Comparison of ENCODE assay signal across 11 cellular contexts in the genomic region with DNA sequence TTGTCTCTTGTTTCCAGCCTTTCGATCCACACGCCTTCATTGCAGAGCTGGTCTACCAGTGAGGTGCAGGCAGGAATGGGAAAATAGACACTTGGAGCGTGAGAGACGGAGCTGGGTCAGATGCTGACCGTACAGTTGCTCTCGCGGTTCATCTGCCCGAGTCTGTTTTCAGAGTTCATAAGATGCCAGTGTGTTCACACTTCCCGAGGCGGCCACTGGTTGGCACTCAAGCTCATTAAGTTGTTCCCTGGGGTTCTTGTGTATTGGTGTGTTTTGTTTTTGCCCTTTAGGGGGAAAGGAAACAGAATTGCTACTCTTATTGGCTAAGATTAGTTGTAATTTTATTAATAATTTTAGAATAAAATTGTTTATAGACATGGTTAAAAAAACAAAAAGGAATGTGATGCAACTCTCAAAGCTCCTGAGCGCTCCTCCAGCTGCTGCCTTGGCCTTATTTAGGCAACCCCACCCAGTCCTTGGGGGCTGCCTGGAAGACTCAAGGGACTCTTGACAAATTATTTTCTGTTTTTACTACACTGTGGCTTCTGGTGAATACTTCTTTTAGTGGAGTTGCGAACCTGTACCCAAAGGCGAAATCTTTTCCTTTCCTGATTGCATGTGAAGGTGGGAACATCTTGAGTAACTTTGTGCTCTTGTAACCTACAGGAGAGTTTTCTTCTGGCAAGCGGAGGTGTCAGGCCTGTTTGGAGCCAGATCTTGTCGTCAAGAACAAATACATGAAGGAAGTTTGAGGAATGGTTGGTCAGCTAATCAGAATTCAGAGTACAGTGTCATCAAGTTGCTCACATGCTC.
DNase-seq lines count a peak whose midpoint lies in the region; TF ChIP-seq lines count a peak whose summit lies in the region.
"Had no signal": no experiment of that assay in that cellular context is flagged by ENCODE, and none has a peak within 500 bp of the region (broad histone marks: within the 10 kb centered on the region; RNA-seq: fewer than 3 reads in every experiment).

No MANE protein-coding gene starts in this region.

- no peaks in the 10 kb centered on the region for H3K36me3 ChIP-seq in liver (ENCODE audit: control insufficient read depth in 4 of 4, insufficient read depth in 3 of 4, low read depth in 1 of 4, low read length in 3 of 4)

- no peak overlapping the region for H3K27ac Mint-ChIP-seq in immature natural killer cell
- H3K27ac Mint-ChIP-seq: activated B cell treated with CpG ODN at 0.5 μM for 24 hours; natural killer cell treated with Interleukin-12 subunit alpha and Interleukin-12 subunit beta and Interleukin-15 and Interleukin-18, amount 100 ng/mL, for 72 hours; stimulated activated memory B cell treated with anti-CD40 and anti-IgM and Interleukin-4, amounts not matched to agents 10 μg/mL and 1 μg/mL and 100 μg/mL, for 72 hours had no signal

- WGBS in liver = 72% methylated on average over 15 of the region's 15 CpGs

- CTCF ChIA-PET in HEK293T (lab: Yijun Ruan, JAX) = interaction anchor here (0.6 to 2.0 kb wide), 2 partner anchors 435 to 443 kb away, joined by 3 to 6 read pairs; no protein-coding TSS in a partner anchor

- H3K4me1 ChIP-seq in liver (ENCODE audit: control insufficient read depth in 4 of 4, insufficient read depth in 4 of 4, low read length in 3 of 4) = peaks cover 1 to 6% (median 2%) of the 10 kb centered on the region in 4 donors

- no peaks in the 10 kb centered on the region for H3K4me1 Mint-ChIP-seq in immature natural killer cell
- H3K4me1 Mint-ChIP-seq: activated B cell treated with CpG ODN at 0.5 μM for 24 hours had no signal

- TF ChIP-seq RAD21 in liver (IDR thresholded peaks at IDR 0.05) = peak; percentile 19 to 38

- peaks cover 2 to 10% (median 8%) of the 10 kb centered on the region in 3 donors for H3K27me3 Mint-ChIP-seq in immature natural killer cell (ENCODE audit: low read depth in 3 of 3)
- H3K27me3 Mint-ChIP-seq: activated B cell treated with CpG ODN at 0.5 μM for 24 hours; stimulated activated memory B cell treated with anti-CD40 and anti-IgM and Interleukin-4, amounts not matched to agents 10 μg/mL and 1 μg/mL and 100 μg/mL, for 72 hours had no signal

- TF ChIP-seq CTCF in liver (IDR thresholded peaks at IDR 0.05; ENCODE audit: low read depth, low read length, missing input control) = peak; percentile 30
- no peak for TF ChIP-seq CTCF in GM20000 (IDR thresholded peaks at IDR 0.05; ENCODE audit: extremely low read depth, missing control alignments)

- H3K9me3 ChIP-seq in liver (ENCODE audit: control insufficient read depth in 4 of 4, low read length in 3 of 4) = no peaks in the 10 kb centered on the region

- H3K27ac ChIP-seq in liver (ENCODE audit: low read depth in 1 of 2, low read length in 2 of 2) = no peak overlapping the region

- H3K27me3 ChIP-seq in liver (ENCODE audit: control insufficient read depth in 4 of 4, insufficient read depth in 4 of 4, low read length in 3 of 4) = no peaks in the 10 kb centered on the region

- POLR2A ChIA-PET in HEK293T (lab: Yijun Ruan, JAX) = no interaction called here

- no peak overlapping the region for H3K9ac ChIP-seq in liver (ENCODE audit: low read depth in 1 of 2, low read length in 2 of 2)

- H3K4me3 ChIP-seq in liver (ENCODE audit: low read depth in 1 of 3, low read length in 3 of 3) = no peak overlapping the region

- H3K4me3 Mint-ChIP-seq in immature natural killer cell = no peak overlapping the region
- H3K4me3 Mint-ChIP-seq: activated B cell treated with CpG ODN at 0.5 μM for 24 hours; natural killer cell treated with Interleukin-12 subunit alpha and Interleukin-12 subunit beta and Interleukin-15 and Interleukin-18, amount 100 ng/mL, for 72 hours; stimulated activated memory B cell treated with anti-CD40 and anti-IgM and Interleukin-4, amounts not matched to agents 10 μg/mL and 1 μg/mL and 100 μg/mL, for 72 hours had no signal

- DNase-seq in Ammon's horn (ENCODE audit: low spot score) = peak; percentile 60
- DNase-seq in HEK293T (ENCODE audit: extremely low spot score) = peak; percentile 21
- peak; percentile 18 to 88 for DNase-seq in T47D (ENCODE audit: low read depth in 1 of 2, low spot score in 1 of 2)
- DNase-seq in CD1c-positive myeloid dendritic cell (ENCODE audit: extremely low spot score) = no peak
- DNase-seq in immature natural killer cell = no peak
- no peak for DNase-seq in NCI-H446 treated with DMSO at 0.1 percent for 48 hours (lab: John Stamatoyannopoulos, UW)
- DNase-seq in GM20000 (ENCODE audit: low spot score) = no peak
- DNase-seq: activated B cell treated with CpG ODN at 0.5 μM for 24 hours had no signal

- H3K9me3 Mint-ChIP-seq in immature natural killer cell = peaks cover 0 to 2% (median 0%) of the 10 kb centered on the region in 6 donors
- H3K9me3 Mint-ChIP-seq: activated B cell treated with CpG ODN at 0.5 μM for 24 hours; stimulated activated memory B cell treated with anti-CD40 and anti-IgM and Interleukin-4, amounts not matched to agents 10 μg/mL and 1 μg/mL and 100 μg/mL, for 72 hours had no signal

- no peaks in the 10 kb centered on the region for H3K36me3 Mint-ChIP-seq in immature natural killer cell
- H3K36me3 Mint-ChIP-seq: natural killer cell treated with Interleukin-12 subunit alpha and Interleukin-12 subunit beta and Interleukin-15 and Interleukin-18, amount 100 ng/mL, for 72 hours had no signal

- in situ Hi-C loops in T47D (cut with HindIII; ENCODE audit: low pct_unique_long_range_greater_than_20kb, low sequenced_read_pairs) = no loop called here

TF ChIP-seq in HEK293T, 16 proteins besides CTCF, POLR2A, EP300 and RAD21:
- no peak for TF ChIP-seq ZNF384 (IDR thresholded peaks at IDR 0.05)
- no peak for TF ChIP-seq SUZ12 (IDR thresholded peaks at IDR 0.05)
- no peak for TF ChIP-seq HDGF (IDR thresholded peaks at IDR 0.05; ENCODE audit: borderline replicate concordance)
- no peak for TF ChIP-seq LEF1 (IDR thresholded peaks at IDR 0.05; ENCODE audit: borderline replicate concordance)
- TF ChIP-seq FOXM1 (IDR thresholded peaks at IDR 0.05; ENCODE audit: borderline replicate concordance) = no peak
- TF ChIP-seq NFRKB (IDR thresholded peaks at IDR 0.05) = no peak
- no peak for TF ChIP-seq BHLHE40 (IDR thresholded peaks at IDR 0.05; ENCODE audit: borderline replicate concordance)
- TF ChIP-seq, protein P1, sequence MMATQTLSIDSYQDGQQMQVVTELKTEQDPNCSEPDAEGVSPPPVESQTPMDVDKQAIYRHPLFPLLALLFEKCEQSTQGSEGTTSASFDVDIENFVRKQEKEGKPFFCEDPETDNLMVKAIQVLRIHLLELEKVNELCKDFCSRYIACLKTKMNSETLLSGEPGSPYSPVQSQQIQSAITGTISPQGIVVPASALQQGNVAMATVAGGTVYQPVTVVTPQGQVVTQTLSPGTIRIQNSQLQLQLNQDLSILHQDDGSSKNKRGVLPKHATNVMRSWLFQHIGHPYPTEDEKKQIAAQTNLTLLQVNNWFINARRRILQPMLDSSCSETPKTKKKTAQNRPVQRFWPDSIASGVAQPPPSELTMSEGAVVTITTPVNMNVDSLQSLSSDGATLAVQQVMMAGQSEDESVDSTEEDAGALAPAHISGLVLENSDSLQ (IDR thresholded peaks at IDR 0.05) = no peak
- no peak for TF ChIP-seq ELF4 (IDR thresholded peaks at IDR 0.05)
- no peak for TF ChIP-seq FOXA1 (IDR thresholded peaks at IDR 0.05)
- TF ChIP-seq L3MBTL2 (conservative IDR thresholded peaks at IDR 0.05) = no peak
- TF ChIP-seq ARNT (IDR thresholded peaks at IDR 0.05) = no peak
- TF ChIP-seq CTBP1 (IDR thresholded peaks at IDR 0.05; ENCODE audit: borderline replicate concordance) = no peak
- TF ChIP-seq TARDBP (IDR thresholded peaks at IDR 0.05) = no peak
- no peak for TF ChIP-seq SP1 (IDR thresholded peaks at IDR 0.05)
- TF ChIP-seq FOXK2 (IDR thresholded peaks at IDR 0.05) = no peak

TF ChIP-seq in liver, 16 proteins besides CTCF, POLR2A, EP300 and RAD21:
- no peak for TF ChIP-seq SP1 (IDR thresholded peaks at IDR 0.05)

Comparison
In these comparisons a context has a peak if more than half of its experiments do, and no peak if none do; other contexts are left out.
1. DNase-seq: peak in Ammon's horn (single experiment), HEK293T (single experiment) and T47D (2 of 2); none in CD1c-positive myeloid dendritic cell (single experiment), immature natural killer cell (0 of 3), NCI-H446 treated with DMSO at 0.1 percent for 48 hours (single experiment) and GM20000 (single experiment).